16 cellular contexts compared by ENCODE assay signal in the genomic region with DNA sequence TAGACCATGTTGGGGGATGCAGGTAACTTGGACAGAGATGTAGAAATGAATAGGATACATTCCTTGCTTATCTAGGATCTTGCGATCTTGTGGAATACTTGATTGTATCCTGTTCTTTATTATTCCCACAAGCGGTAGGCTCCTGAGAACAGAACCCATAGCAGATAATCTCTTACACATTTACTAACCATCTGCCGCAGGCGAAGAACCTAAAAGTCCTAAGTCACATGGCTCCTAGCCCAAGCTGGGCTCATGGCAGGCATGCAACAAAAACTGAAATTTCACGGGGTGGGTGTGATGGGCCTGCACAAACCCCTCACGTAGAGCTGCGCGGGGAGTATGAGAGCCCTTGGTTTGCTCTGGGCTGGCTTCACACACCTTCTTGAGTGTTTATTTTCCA.
DNase-seq lines count a peak whose midpoint lies in the region; ATAC-seq and TF ChIP-seq lines count a peak whose summit lies in the region.
"Had no signal": no experiment of that assay in that cellular context is flagged by ENCODE, and none has a peak within 500 bp of the region (broad histone marks: within the 10 kb centered on the region; RNA-seq: fewer than 3 reads in every experiment).

No MANE protein-coding gene starts in this region.

- TF ChIP-seq CTCF in body of pancreas (IDR thresholded peaks at IDR 0.05) (no peak), esophagus muscularis mucosa (IDR thresholded peaks at IDR 0.05) (no peak)

- H3K4me3 ChIP-seq in body of pancreas (no peak overlapping the region), muscle layer of duodenum (ENCODE audit: low read depth in 1 of 2, low read length in 2 of 2) (peak overlapping the region in 1 of 2 donors; percentile 9), urinary bladder (ENCODE audit: low read depth, low read length) (no peak overlapping the region), esophagus muscularis mucosa (no peak overlapping the region)
- H3K4me3 ChIP-seq: K562, SK-N-MC had no signal

- TF ChIP-seq POLR2A in body of pancreas (IDR thresholded peaks at IDR 0.05) (no peak), esophagus muscularis mucosa (IDR thresholded peaks at IDR 0.05; ENCODE audit: low read depth) (no peak)

- H3K36me3 ChIP-seq in body of pancreas (replicated peaks in 1 of 2; ENCODE audit: insufficient read depth in 1 of 2, low read depth in 2 of 2): no peaks in the 10 kb centered on the region
- H3K36me3 ChIP-seq in muscle layer of duodenum (ENCODE audit: control insufficient read depth in 1 of 2, insufficient read depth in 2 of 2, low read length in 2 of 2): no peaks in the 10 kb centered on the region
- H3K36me3 ChIP-seq in urinary bladder (ENCODE audit: insufficient read depth): no peaks in the 10 kb centered on the region
- H3K36me3 ChIP-seq in esophagus muscularis mucosa: no peaks in the 10 kb centered on the region

- intact Hi-C loops in body of pancreas (cut with DNase I) (no loop called here), esophagus muscularis mucosa (cut with DNase I) (no loop called here)

- H3K4me1 ChIP-seq in body of pancreas: peaks cover 47% of the 10 kb centered on the region
- H3K4me1 ChIP-seq in muscle layer of duodenum (ENCODE audit: control insufficient read depth in 1 of 2, insufficient read depth in 2 of 2, low read length in 2 of 2): no peaks in the 10 kb centered on the region
- no peaks in the 10 kb centered on the region for H3K4me1 ChIP-seq in urinary bladder (ENCODE audit: insufficient read depth)
- no peaks in the 10 kb centered on the region for H3K4me1 ChIP-seq in esophagus muscularis mucosa

- 91 to 95% methylated on average over 8 of the region's 8 CpGs for WGBS in body of pancreas, 2 donors
- 74% methylated on average over 8 of the region's 8 CpGs for WGBS in urinary bladder
- 90% methylated on average over 8 of the region's 8 CpGs for WGBS in esophagus muscularis mucosa

- peak overlapping the region in 3 of 4 donors; percentile 76 to 82 (median 76) for H3K27ac ChIP-seq in body of pancreas
- H3K27ac ChIP-seq in muscle layer of duodenum (ENCODE audit: low read length): peak overlapping the region; percentile 47
- H3K27ac ChIP-seq in urinary bladder (ENCODE audit: low read depth): peak overlapping the region; percentile 39
- H3K27ac ChIP-seq in esophagus muscularis mucosa (replicated peaks in 1 of 4): no peak overlapping the region
- H3K27ac ChIP-seq: SK-N-MC had no signal

- ATAC-seq in body of pancreas: no peak
- ATAC-seq: K562, Panc1 had no signal

- DNase-seq in NCI-H524 treated with DMSO at 0.1 percent for 48 hours (lab: John Stamatoyannopoulos, UW): peak; percentile 51
- DNase-seq in body of pancreas: no peak
- DNase-seq in medulla oblongata (ENCODE audit: extremely low spot score): no peak
- DNase-seq in esophagus muscularis mucosa (ENCODE audit: extremely low spot score): no peak
- no peak for DNase-seq in NCI-H345 treated with DMSO at 0.1 percent for 48 hours (lab: John Stamatoyannopoulos, UW; ENCODE audit: unreplicated experiment)
- DNase-seq: ACHN; CD4-positive, alpha-beta memory T cell; NCI-H187 treated with DMSO at 0.1 percent for 48 hours; NCI-H446 treated with DMSO at 0.1 percent for 48 hours; NCI-H774; Right ventricle myocardium superior had no signal

- no peaks in the 10 kb centered on the region for H3K9me3 ChIP-seq in body of pancreas
- no peaks in the 10 kb centered on the region for H3K9me3 ChIP-seq in muscle layer of duodenum (ENCODE audit: control insufficient read depth in 1 of 2, low read length in 2 of 2)
- H3K9me3 ChIP-seq in esophagus muscularis mucosa: no peaks in the 10 kb centered on the region

- no peak for TF ChIP-seq EP300 in esophagus muscularis mucosa (IDR thresholded peaks at IDR 0.05)

- H3K27me3 ChIP-seq in body of pancreas: no peaks in the 10 kb centered on the region
- no peaks in the 10 kb centered on the region for H3K27me3 ChIP-seq in muscle layer of duodenum (ENCODE audit: low read depth, low read length)
- peaks cover 0 to 58% (median 0%) of the 10 kb centered on the region in 4 donors for H3K27me3 ChIP-seq in esophagus muscularis mucosa

Comparison
In these comparisons a context has a peak if more than half of its experiments do, and no peak if none do; other contexts are left out.
1. H3K27ac ChIP-seq: peak in body of pancreas (3 of 4), muscle layer of duodenum (single experiment) and urinary bladder (single experiment); none in esophagus muscularis mucosa (0 of 4).